12 cellular contexts compared by ENCODE assay signal in the genomic region with DNA sequence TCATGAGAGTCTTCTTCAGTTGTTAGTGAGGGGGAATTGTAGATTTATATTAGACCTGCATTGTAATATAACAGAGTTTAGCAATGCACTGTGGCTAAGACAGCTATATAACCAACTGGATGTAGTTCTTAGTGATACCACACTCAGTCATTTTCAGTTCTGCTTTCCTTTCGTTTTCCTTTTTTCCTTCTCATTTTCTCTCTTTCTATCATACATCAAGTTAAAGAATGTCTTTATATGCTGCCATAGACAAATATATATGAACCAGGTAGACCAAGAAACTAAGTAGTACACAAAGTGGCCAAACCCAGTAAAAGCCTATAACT. TPM values are rescaled to one million over a fixed set of nuclear protein-coding genes. Genes with fewer than 3 reads are reported as not detected.
DNase-seq lines count a peak whose midpoint lies in the region; ATAC-seq lines count a peak whose summit lies in the region.
"Had no signal": no experiment of that assay in that cellular context is flagged by ENCODE, and none has a peak within 500 bp of the region (broad histone marks: within the 10 kb centered on the region; RNA-seq: fewer than 3 reads in every experiment).

No MANE protein-coding gene starts in this region.

- H3K27ac ChIP-seq in naive thymus-derived CD4-positive, alpha-beta T cell (ENCODE audit: low read depth, low read length) = peak overlapping the region; percentile 5
- H3K27ac ChIP-seq: 22Rv1, thoracic aorta had no signal

- no peaks in the 10 kb centered on the region for H3K27me3 ChIP-seq in naive thymus-derived CD4-positive, alpha-beta T cell (ENCODE audit: control insufficient read depth in 2 of 2, insufficient read depth in 2 of 2, low read length in 2 of 2)

- H3K36me3 ChIP-seq in naive thymus-derived CD4-positive, alpha-beta T cell (ENCODE audit: control insufficient read depth in 2 of 3, insufficient read depth in 3 of 3, low read length in 3 of 3) = peaks cover 0 to 16% (median 0%) of the 10 kb centered on the region in 3 experiments
- H3K36me3 ChIP-seq: thoracic aorta had no signal

- H3K4me1 Mint-ChIP-seq in naive thymus-derived CD4-positive, alpha-beta T cell = peaks cover 41 to 92% (median 84%) of the 10 kb centered on the region in 7 donors

- POLR2A ChIA-PET in naive thymus-derived CD4-positive, alpha-beta T cell (lab: Charles Lee) = interaction anchor here (0.9 to 15.4 kb wide), 4 partner anchors 8 to 88 kb away, joined by 3 to 393 read pairs (median 8); a partner anchor contains a TSS

- ATAC-seq in HG02642 (IDR thresholded peaks at IDR 0.05; ENCODE audit: poor library complexity, unreplicated experiment) = peak; percentile 49
- ATAC-seq in naive thymus-derived CD4-positive, alpha-beta T cell = peak; percentile 41
- ATAC-seq: left ventricle myocardium superior had no signal

- H3K27me3 Mint-ChIP-seq in naive thymus-derived CD4-positive, alpha-beta T cell = no peaks in the 10 kb centered on the region

- peak; percentile 70 for DNase-seq in NOMO-1 treated with DMSO at 0.1 percent for 48 hours (lab: John Stamatoyannopoulos, UW; ENCODE audit: unreplicated experiment)
- DNase-seq in NOMO-1 treated with dmso at 0.1 percent for 144 hours (lab: John Stamatoyannopoulos, UW; ENCODE audit: unreplicated experiment) = no peak
- DNase-seq in MV-4-11 (lab: John Stamatoyannopoulos, UW) = peak; percentile 72
- no peak for DNase-seq in naive thymus-derived CD4-positive, alpha-beta T cell
- no peak for DNase-seq in D341Med (ENCODE audit: low spot score)
- no peak for DNase-seq in putamen (ENCODE audit: low spot score)
- no peak for DNase-seq in hypothalamus (lab: John Stamatoyannopoulos, UW)
- DNase-seq: left ventricle myocardium superior had no signal

- H3K4me3 Mint-ChIP-seq in naive thymus-derived CD4-positive, alpha-beta T cell = peak overlapping the region; percentile 13 to 77 (median 66)

- peaks cover 16 to 80% (median 45%) of the 10 kb centered on the region in 5 donors for H3K36me3 Mint-ChIP-seq in naive thymus-derived CD4-positive, alpha-beta T cell

- CTCF ChIA-PET in naive thymus-derived CD4-positive, alpha-beta T cell (lab: Charles Lee) = no interaction called here

- peak overlapping the region; percentile 25 to 98 (median 80) for H3K27ac Mint-ChIP-seq in naive thymus-derived CD4-positive, alpha-beta T cell

- H3K9me3 ChIP-seq in naive thymus-derived CD4-positive, alpha-beta T cell (ENCODE audit: control insufficient read depth in 2 of 3, low read length in 3 of 3) = no peaks in the 10 kb centered on the region
- H3K9me3 ChIP-seq: thoracic aorta had no signal

- peaks cover 0 to 7% (median 0%) of the 10 kb centered on the region in 11 donors for H3K9me3 Mint-ChIP-seq in naive thymus-derived CD4-positive, alpha-beta T cell

- peak overlapping the region; percentile 27 for H3K4me3 ChIP-seq in naive thymus-derived CD4-positive, alpha-beta T cell (ENCODE audit: low read length)
- H3K4me3 ChIP-seq: smooth muscle cell, thoracic aorta had no signal

- intact Hi-C loops in naive thymus-derived CD4-positive, alpha-beta T cell (cut with micrococcal nuclease) = loop anchor here (1.0 kb wide), 1 partner anchor 9 kb away; no protein-coding TSS in a partner anchor

- peaks cover 27 to 52% of the 10 kb centered on the region in 2 donors for H3K4me1 ChIP-seq in naive thymus-derived CD4-positive, alpha-beta T cell (ENCODE audit: control insufficient read depth in 2 of 2, insufficient read depth in 2 of 2, low read length in 2 of 2)

RNA-seq across cellular contexts. Expression of a gene that starts 43.7 kb away (rescaled TPM):
- 100 to 1,000 TPM; 130 to 232 (median 136) TPM for total RNA-seq in naive thymus-derived CD4-positive, alpha-beta T cell
- 100 to 1,000 TPM; 171 to 186 TPM for polyA plus RNA-seq in naive thymus-derived CD4-positive, alpha-beta T cell

Comparison
In these comparisons a context has a peak if more than half of its experiments do, and no peak if none do; other contexts are left out.
1. DNase-seq: peak in NOMO-1 treated with DMSO at 0.1 percent for 48 hours (single experiment) and MV-4-11 (single experiment); none in NOMO-1 treated with dmso at 0.1 percent for 144 hours (single experiment), naive thymus-derived CD4-positive, alpha-beta T cell (0 of 9), D341Med (single experiment), putamen (single experiment) and hypothalamus (0 of 51).